Comparison of ENCODE assay signal across 11 cellular contexts in the genomic region with DNA sequence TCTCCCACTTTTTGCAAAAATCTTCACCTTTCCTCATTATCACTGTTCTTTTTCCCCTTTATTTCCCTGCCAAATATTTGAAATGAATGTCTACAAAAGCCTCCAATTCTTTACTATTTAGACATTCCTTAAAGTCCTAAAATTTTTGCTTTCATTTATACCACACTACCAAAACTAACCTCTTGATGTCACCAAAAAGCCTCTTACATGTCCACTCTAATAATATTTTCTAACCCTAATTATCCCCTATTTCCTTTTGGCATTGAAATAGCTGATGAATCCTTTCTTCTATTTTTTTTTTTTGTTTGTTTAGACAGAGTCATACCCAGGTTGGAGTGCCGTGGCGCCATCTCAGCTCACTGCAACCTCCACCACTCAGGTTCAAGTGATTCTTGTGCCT. TPM values are rescaled to one million over a fixed set of nuclear protein-coding genes. Genes with fewer than 3 reads are reported as not detected.
DNase-seq lines count a peak whose midpoint lies in the region; ATAC-seq, FAIRE-seq and TF ChIP-seq lines count a peak whose summit lies in the region.
"Had no signal": no experiment of that assay in that cellular context is flagged by ENCODE, and none has a peak within 500 bp of the region (broad histone marks: within the 10 kb centered on the region; RNA-seq: fewer than 3 reads in every experiment).

No MANE protein-coding gene starts in this region.

- H3K4me1 Mint-ChIP-seq in astrocyte (ENCODE audit: low read depth, unreplicated experiment) (no peaks in the 10 kb centered on the region), CD14-positive monocyte (no peaks in the 10 kb centered on the region)

- no peak overlapping the region for H2AFZ ChIP-seq in astrocyte (ENCODE audit: low read depth, low read length)

- no peaks in the 10 kb centered on the region for H3K36me3 Mint-ChIP-seq in astrocyte (ENCODE audit: low read depth, unreplicated experiment)
- H3K36me3 Mint-ChIP-seq in CD14-positive monocyte = no peaks in the 10 kb centered on the region

- H3K27me3 Mint-ChIP-seq in astrocyte (ENCODE audit: low read depth, unreplicated experiment) = peaks cover 21% of the 10 kb centered on the region
- H3K27me3 Mint-ChIP-seq in CD14-positive monocyte (ENCODE audit: low read depth in 3 of 3) = peaks cover 12 to 47% (median 26%) of the 10 kb centered on the region in 3 donors

- H3K27ac ChIP-seq in astrocyte (ENCODE audit: low read depth, low read length) = no peak overlapping the region
- no peak overlapping the region for H3K27ac ChIP-seq in lower lobe of right lung
- H3K27ac ChIP-seq: brain microvascular endothelial cell, prostate gland had no signal

- ATAC-seq in lower lobe of right lung = no peak

- H3K9me3 Mint-ChIP-seq in astrocyte (ENCODE audit: unreplicated experiment) (no peaks in the 10 kb centered on the region), CD14-positive monocyte (peaks cover 0 to 4% (median 0%) of the 10 kb centered on the region in 7 donors)

- intact Hi-C loops in lower lobe of right lung (cut with DNase I) (no loop called here), CD14-positive monocyte (cut with micrococcal nuclease) (loop anchor here (5.0 kb wide), 1 partner anchor 67 kb away; no protein-coding TSS in a partner anchor)

- DNase-seq in EH (ENCODE audit: low read depth) (peak; percentile 44), LHCN-M2 (ENCODE audit: low read depth) (peak; percentile 10), astrocyte (ENCODE audit: low read depth) (no peak), lower lobe of right lung (no peak), anterior cingulate cortex (lab: John Stamatoyannopoulos, UW) (no peak), CD14-positive monocyte (ENCODE audit: low spot score) (no peak), glomerular visceral epithelial cell (ENCODE audit: extremely low spot score) (no peak), NCI-H187 (lab: John Stamatoyannopoulos, UW) (no peak)
- DNase-seq: brain microvascular endothelial cell, GOT3 had no signal

- no peaks in the 10 kb centered on the region for H3K9me3 ChIP-seq in astrocyte (ENCODE audit: insufficient read depth, low read depth, low read length)
- no peaks in the 10 kb centered on the region for H3K9me3 ChIP-seq in lower lobe of right lung
- H3K9me3 ChIP-seq: prostate gland had no signal

- no peaks in the 10 kb centered on the region for H3K79me2 ChIP-seq in astrocyte (ENCODE audit: insufficient read depth, low read length)

- H3K36me3 ChIP-seq in astrocyte (ENCODE audit: insufficient read depth, low read length) (no peaks in the 10 kb centered on the region), lower lobe of right lung (no peaks in the 10 kb centered on the region)
- H3K36me3 ChIP-seq: brain microvascular endothelial cell, prostate gland had no signal

- H3K4me2 ChIP-seq in astrocyte (ENCODE audit: low read length) = no peak overlapping the region

- no peak overlapping the region for H3K9ac ChIP-seq in astrocyte (ENCODE audit: low read length)

- no peak overlapping the region for H3K27ac Mint-ChIP-seq in astrocyte (ENCODE audit: unreplicated experiment)
- no peak overlapping the region for H3K27ac Mint-ChIP-seq in CD14-positive monocyte

- TF ChIP-seq CTCF in astrocyte (IDR thresholded peaks at IDR 0.05; ENCODE audit: insufficient read depth, low read depth, low read length) (peak; percentile 18), lower lobe of right lung (IDR thresholded peaks at IDR 0.05) (peak; percentile 21), CD14-positive monocyte (IDR thresholded peaks at IDR 0.05) (no peak)

- H3K4me3 ChIP-seq in astrocyte (ENCODE audit: insufficient read depth, low read depth, low read length) (no peak overlapping the region), lower lobe of right lung (no peak overlapping the region)
- H3K4me3 ChIP-seq: prostate gland had no signal

- H3K27me3 ChIP-seq in astrocyte (ENCODE audit: insufficient read depth, low read length) (peaks cover 19% of the 10 kb centered on the region), lower lobe of right lung (ENCODE audit: low read depth) (no peaks in the 10 kb centered on the region)

- no peaks in the 10 kb centered on the region for H4K20me1 ChIP-seq in astrocyte (ENCODE audit: insufficient read depth, low read length)

- H3K4me3 Mint-ChIP-seq in astrocyte (ENCODE audit: unreplicated experiment) = no peak overlapping the region
- peak overlapping the region in 1 of 2 donors; percentile 35 for H3K4me3 Mint-ChIP-seq in CD14-positive monocyte

- H3K4me1 ChIP-seq in astrocyte (ENCODE audit: insufficient read depth, low read length) (no peaks in the 10 kb centered on the region), lower lobe of right lung (peaks cover 9% of the 10 kb centered on the region)
- H3K4me1 ChIP-seq: prostate gland had no signal

- no peak for FAIRE-seq in astrocyte (lab: Jason Lieb, UNC)

RNA-seq across cellular contexts. Expression of gene NRG2, which starts 32.3 kb away (rescaled TPM):
- total RNA-seq in LHCN-M2 (2014; rRNA removed) (not detected in 2 replicates), astrocyte (0.46 and 0.54 TPM in 2 replicates), lower lobe of right lung (1.6 TPM)
- polyA plus RNA-seq in LHCN-M2 (2012) = 0.02 TPM
- polyA plus RNA-seq in CD14-positive monocyte = not detected

RNA-seq across cellular contexts. Expression of gene PURA, which starts 38.5 kb away (rescaled TPM):
- total RNA-seq in LHCN-M2 (2014; rRNA removed) (8.0 and 9.2 TPM in 2 replicates), astrocyte (9.1 and 9.2 TPM in 2 replicates), lower lobe of right lung (32.4 TPM)
- 6.1 TPM for polyA plus RNA-seq in LHCN-M2 (2012)
- polyA plus RNA-seq in CD14-positive monocyte = 1 to 10 TPM; 1.1 to 1.2 TPM

RNA-seq across cellular contexts. Expression of gene IGIP, which starts 50.4 kb away (rescaled TPM):
- total RNA-seq in LHCN-M2 (2014; rRNA removed) = 3.1 and 3.4 TPM in 2 replicates
- polyA plus RNA-seq in LHCN-M2 (2012) = 2.0 TPM
- total RNA-seq in astrocyte = 2.4 and 2.6 TPM in 2 replicates
- 17.7 TPM for total RNA-seq in lower lobe of right lung
- polyA plus RNA-seq in CD14-positive monocyte = under 1 TPM in 1 of 2 donors, not detected in 1; 0.08 TPM

Comparison
In these comparisons a context has a peak if more than half of its experiments do, and no peak if none do; other contexts are left out.
1. DNase-seq: peak in EH (single experiment) and LHCN-M2 (single experiment); none in astrocyte (single experiment), lower lobe of right lung (single experiment), anterior cingulate cortex (0 of 58), CD14-positive monocyte (single experiment), glomerular visceral epithelial cell (single experiment) and NCI-H187 (0 of 2).